Comparison of ENCODE assay signal across 8 cellular contexts in the genomic region with DNA sequence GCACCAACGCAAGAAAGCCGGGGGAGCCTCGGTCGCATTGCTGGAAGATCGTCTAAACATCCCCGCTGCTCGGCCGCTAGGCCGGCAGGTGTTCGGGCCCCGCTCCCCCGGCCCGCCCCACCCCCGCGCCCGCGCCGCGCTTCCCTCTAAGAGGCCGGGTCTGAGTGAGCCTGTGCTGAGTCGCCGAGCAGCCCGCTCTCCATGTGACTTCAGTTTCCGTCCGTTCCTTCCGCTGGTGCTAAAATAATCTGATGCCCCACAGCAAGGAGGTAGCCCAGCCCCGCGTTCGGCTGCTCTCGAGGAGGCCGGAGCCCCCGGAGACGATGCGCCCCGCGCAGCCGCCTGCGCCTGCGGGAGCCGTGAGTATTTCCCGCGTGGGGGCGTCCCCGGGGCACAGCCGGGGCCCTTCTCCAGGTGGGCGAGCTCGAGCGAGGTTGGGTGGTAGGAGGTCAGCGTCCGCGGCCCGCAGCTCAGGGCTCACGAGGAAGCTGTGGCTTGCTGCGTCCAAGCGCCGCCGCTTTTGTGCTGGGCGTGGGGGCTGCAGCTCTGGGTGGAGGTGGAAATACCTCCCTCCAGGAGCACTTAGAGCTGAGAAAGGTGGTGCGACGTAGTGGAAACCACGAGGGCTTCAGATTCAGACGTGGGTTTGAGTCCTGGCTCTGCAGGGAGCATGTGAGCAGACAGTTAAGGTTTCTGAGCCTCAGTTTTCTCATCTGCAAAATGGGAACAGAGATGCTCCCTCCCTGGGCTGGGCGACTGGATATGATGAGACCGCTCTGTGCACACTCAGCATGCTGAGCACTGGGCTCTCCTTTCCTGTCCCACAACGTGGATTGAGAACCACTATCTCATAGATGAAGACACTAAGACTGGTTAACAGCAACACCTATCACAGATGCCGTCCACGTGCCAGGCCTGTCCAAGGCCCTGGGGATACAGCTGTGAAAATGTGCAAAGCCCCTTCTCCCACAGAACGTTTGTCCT. TPM values are rescaled to one million over a fixed set of nuclear protein-coding genes. Genes with fewer than 3 reads are reported as not detected.
A peak's percentile ranks its signal among the peaks of the same experiment; 100 is the strongest.
DNase-seq lines count a peak whose midpoint lies in the region; ATAC-seq and TF ChIP-seq lines count a peak whose summit lies in the region.

NRROS (plus strand) TSS at position 178 of the 984 bp plus-strand sequence. CDS start 14,846 bp downstream, outside the sequence.

- no peak for TF ChIP-seq CTCF in AG09309 (IDR thresholded peaks at IDR 0.05; ENCODE audit: control insufficient read depth, insufficient read depth, low read depth, low read length, missing control alignments)

- DNase-seq in AG09309 (ENCODE audit: low read depth) = no peak
- peak; percentile 73 for DNase-seq in GM19238 (ENCODE audit: insufficient read length, low spot score)
- DNase-seq in HT1080 (ENCODE audit: low read depth) = peak; percentile 59
- peak; percentile 79 for DNase-seq in SIG-M5 treated with dmso at 0.1 percent for 504 hours (lab: John Stamatoyannopoulos, UW; ENCODE audit: unreplicated experiment)
- peak; percentile 65 for DNase-seq in activated naive CD4-positive, alpha-beta T cell treated with anti-CD3 and anti-CD28 coated beads, Interleukin-2, amount 50 U/mL, for 16 hours
- peak; percentile 87 for DNase-seq in Right ventricle myocardium superior
- DNase-seq in posterior cingulate gyrus = peak in 8 of 10 donors; percentile 29 to 91 (median 65)
- peak; percentile 74 for DNase-seq in ureter (ENCODE audit: low spot score)

- peak; percentile 91 for ATAC-seq in Right ventricle myocardium superior (ENCODE audit: poor library complexity)

- intact Hi-C loops in Right ventricle myocardium superior (cut with DNase I) = no loop called here
- intact Hi-C loops in posterior cingulate gyrus (cut with DNase I) = no loop called here

- H3K4me3 ChIP-seq in AG09309 (ENCODE audit: control insufficient read depth, low read depth, low read length) = peak within 1 kb of the TSS; percentile 36

RNA-seq across cellular contexts. Expression of gene NRROS, which starts in this region (rescaled TPM):
- total RNA-seq in HT1080 (2014; rRNA removed; shearing (Covaris generic)) = 4.0 and 7.1 TPM in 2 replicates
- 1.8 TPM in 2 replicates for polyA plus RNA-seq in HT1080 (2015; cell fraction: cytosol; rRNA removed)
- 2.3 and 2.5 TPM in 2 replicates for polyA plus RNA-seq in HT1080 (2015; cell fraction: nucleus; rRNA removed)
- total RNA-seq in Right ventricle myocardium superior = 2.4 TPM
- 4.2 TPM for total RNA-seq in ureter
